Comparison of ENCODE assay signal across 1 cellular context in genomic region chr5:151886741-151887261, GRCh38.
TF ChIP-seq lines count a peak whose summit lies in the region.

No MANE protein-coding gene starts in this region.

TF ChIP-seq in WTC11, 78 proteins besides CTCF, POLR2A, EP300 and RAD21 (continued from another document):
- TF ChIP-seq ZNF512 (CRISPR knock-in tag; IDR thresholded peaks at IDR 0.05; ENCODE audit: borderline replicate concordance) (no peak), MLX (CRISPR knock-in tag; IDR thresholded peaks at IDR 0.05) (no peak), ZNF232 (CRISPR knock-in tag; IDR thresholded peaks at IDR 0.05) (no peak), RORB (CRISPR knock-in tag; IDR thresholded peaks at IDR 0.05) (no peak), PRDM15 (CRISPR knock-in tag; IDR thresholded peaks at IDR 0.05) (no peak), ATF2 (CRISPR knock-in tag; IDR thresholded peaks at IDR 0.05; ENCODE audit: borderline replicate concordance, low read depth) (no peak), ATF1 (CRISPR knock-in tag; IDR thresholded peaks at IDR 0.05) (no peak), ZBTB21 (CRISPR knock-in tag; IDR thresholded peaks at IDR 0.05; ENCODE audit: borderline replicate concordance) (no peak), ERG (CRISPR knock-in tag; IDR thresholded peaks at IDR 0.05) (no peak)
- TF ChIP-seq, protein P1, sequence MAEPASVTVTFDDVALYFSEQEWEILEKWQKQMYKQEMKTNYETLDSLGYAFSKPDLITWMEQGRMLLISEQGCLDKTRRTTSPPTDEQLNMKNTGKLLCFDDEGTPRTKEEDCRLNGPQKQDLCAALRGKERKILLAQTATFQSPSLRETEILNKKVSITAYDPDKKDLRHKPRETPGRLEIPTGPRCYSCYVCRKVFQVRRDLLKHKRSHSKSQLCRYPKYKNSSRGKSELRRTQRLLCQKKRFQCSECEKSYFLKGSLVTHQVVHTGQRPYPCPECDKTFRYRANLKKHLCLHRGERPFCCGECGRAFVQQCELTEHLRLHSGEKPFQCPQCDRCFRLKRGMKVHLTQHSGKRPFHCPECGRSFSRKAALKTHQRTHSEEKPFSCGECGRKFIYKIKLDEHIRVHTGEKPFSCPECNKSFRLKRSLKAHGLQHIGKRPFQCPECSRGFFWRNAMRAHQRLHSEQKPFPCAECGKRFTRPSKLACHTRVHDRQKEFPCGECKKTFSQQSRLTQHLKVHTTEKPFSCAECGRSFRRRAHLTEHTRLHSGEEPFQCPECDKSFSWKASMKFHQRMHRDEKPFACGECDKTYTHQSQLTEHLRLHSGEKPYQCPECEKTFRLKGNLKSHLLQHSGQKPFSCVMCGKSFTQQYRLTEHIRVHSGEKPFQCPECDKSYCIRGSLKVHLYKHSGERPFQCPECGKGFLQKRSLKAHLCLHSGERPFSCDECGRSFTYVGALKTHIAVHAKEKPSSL (CRISPR knock-in tag; conservative IDR thresholded peaks at IDR 0.05), result no peak
- TF ChIP-seq, protein P2, sequence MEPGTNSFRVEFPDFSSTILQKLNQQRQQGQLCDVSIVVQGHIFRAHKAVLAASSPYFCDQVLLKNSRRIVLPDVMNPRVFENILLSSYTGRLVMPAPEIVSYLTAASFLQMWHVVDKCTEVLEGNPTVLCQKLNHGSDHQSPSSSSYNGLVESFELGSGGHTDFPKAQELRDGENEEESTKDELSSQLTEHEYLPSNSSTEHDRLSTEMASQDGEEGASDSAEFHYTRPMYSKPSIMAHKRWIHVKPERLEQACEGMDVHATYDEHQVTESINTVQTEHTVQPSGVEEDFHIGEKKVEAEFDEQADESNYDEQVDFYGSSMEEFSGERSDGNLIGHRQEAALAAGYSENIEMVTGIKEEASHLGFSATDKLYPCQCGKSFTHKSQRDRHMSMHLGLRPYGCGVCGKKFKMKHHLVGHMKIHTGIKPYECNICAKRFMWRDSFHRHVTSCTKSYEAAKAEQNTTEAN (CRISPR knock-in tag; IDR thresholded peaks at IDR 0.05), result no peak
